8 cellular contexts compared by ENCODE assay signal in the genomic region with DNA sequence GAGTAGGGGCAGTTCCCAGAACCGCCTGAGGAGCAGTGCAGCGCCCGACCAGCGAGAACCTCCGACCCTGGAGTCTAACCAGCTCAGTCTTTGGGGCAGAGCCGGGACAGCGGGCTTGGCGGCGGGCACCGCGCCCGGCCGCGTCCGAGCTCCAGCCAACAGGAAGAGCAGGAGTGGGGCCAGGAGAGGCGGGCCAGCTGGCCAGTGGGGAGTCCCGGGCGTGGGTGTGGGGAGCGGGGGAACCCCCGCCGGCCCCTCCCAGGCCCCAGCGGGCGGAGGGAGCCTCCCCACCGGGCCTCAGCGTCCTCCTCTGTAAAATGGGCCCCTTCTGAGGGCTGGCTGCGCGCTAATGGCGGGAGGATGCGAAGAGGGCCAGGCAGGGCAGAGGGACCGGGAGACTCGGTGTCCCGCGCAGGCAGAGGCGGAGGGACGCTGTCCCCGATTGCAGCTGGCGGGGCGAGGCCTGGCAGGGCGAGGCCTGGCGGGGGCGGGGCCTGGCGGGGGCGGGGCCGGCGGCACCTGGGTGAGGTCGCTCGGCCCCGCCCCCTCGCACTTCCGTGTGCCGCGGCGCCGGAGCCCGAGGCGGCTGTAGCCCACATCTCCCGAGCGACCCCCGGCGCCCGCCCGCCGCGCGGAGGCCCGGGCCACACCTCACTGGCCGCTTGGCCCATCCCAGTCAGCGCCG. TPM values are rescaled to one million over a fixed set of nuclear protein-coding genes. Genes with fewer than 3 reads are reported as not detected.
A peak's percentile ranks its signal among the peaks of the same experiment; 100 is the strongest.
DNase-seq lines count a peak whose midpoint lies in the region; ATAC-seq and TF ChIP-seq lines count a peak whose summit lies in the region.

A gene (plus strand): TSS at position 550 of the 685 bp plus-strand sequence. CDS start 17,214 bp downstream, outside the sequence.

- ATAC-seq in GM18858 (IDR thresholded peaks at IDR 0.05; ENCODE audit: unreplicated experiment) (peak; percentile 27), HG03097 (IDR thresholded peaks at IDR 0.05; ENCODE audit: low FRiP score, unreplicated experiment) (peak; percentile 43)

- H3K4me3 ChIP-seq in AG09309 (ENCODE audit: control insufficient read depth, low read depth, low read length), result peak within 1 kb of the TSS; percentile 95
- H3K4me3 ChIP-seq in endocrine pancreas (ENCODE audit: control insufficient read depth, insufficient read depth, low read length), result no peak within 1 kb of the TSS
- H3K4me3 ChIP-seq in mesodermal cell (ENCODE audit: extremely low read depth, insufficient read depth, low read length, poor library complexity, severe bottlenecking), result peak within 1 kb of the TSS; percentile 70

- peak; percentile 48 for DNase-seq in AG09309 (ENCODE audit: low read depth)
- DNase-seq in NCI-H69 (lab: John Stamatoyannopoulos, UW), result peak; percentile 82
- DNase-seq in activated CD8-positive, alpha-beta memory T cell treated with anti-CD3 and anti-CD28 coated beads for 4 hours (ENCODE audit: low read depth in 2 of 2), result peak; percentile 59 to 60
- DNase-seq in stimulated activated CD8-positive, alpha-beta memory T cell treated with anti-CD3 and anti-CD28 coated beads, Interleukin-15, amount 100 ng/mL, for 24 hours (ENCODE audit: low read depth), result peak; percentile 50

- WGBS in mesodermal cell (ENCODE audit: insufficient coverage in 2 of 2), 2 experiments, result 1% methylated on average over 20 to 48 of the region's 69 CpGs

- H3K9me3 ChIP-seq in endocrine pancreas (ENCODE audit: control insufficient read depth, low read length) (no peaks in the 10 kb centered on the region), mesodermal cell (ENCODE audit: control insufficient read depth, low read length) (no peaks in the 10 kb centered on the region)

- TF ChIP-seq CTCF in AG09309 (IDR thresholded peaks at IDR 0.05; ENCODE audit: control insufficient read depth, insufficient read depth, low read depth, low read length, missing control alignments), result peak; percentile 46

- H3K9ac ChIP-seq in endocrine pancreas (ENCODE audit: control insufficient read depth, insufficient read depth, low read length), result peak within 1 kb of the TSS; percentile 73

- H3K4me1 ChIP-seq in endocrine pancreas (ENCODE audit: control insufficient read depth, insufficient read depth, low read length) (peaks cover 3% of the 10 kb centered on the region), mesodermal cell (ENCODE audit: control insufficient read depth, insufficient read depth, low read length, poor library complexity, severe bottlenecking) (peaks cover 15% of the 10 kb centered on the region)

- H3K27me3 ChIP-seq in endocrine pancreas (ENCODE audit: control insufficient read depth, insufficient read depth, low read length), result no peaks in the 10 kb centered on the region

- H3K36me3 ChIP-seq in endocrine pancreas (ENCODE audit: control insufficient read depth, insufficient read depth, low read length) (no peaks in the 10 kb centered on the region), mesodermal cell (ENCODE audit: control insufficient read depth, insufficient read depth, low read length) (no peaks in the 10 kb centered on the region)

- H3K27ac ChIP-seq in mesodermal cell (ENCODE audit: low read depth, low read length, severe bottlenecking), result no peak within 1 kb of the TSS

RNA-seq across cellular contexts. Expression of the gene that starts here (rescaled TPM):
- 26.9 TPM for polyA plus RNA-seq in mesodermal cell (2013, experiment 1 of 2)
- 22.8 TPM for polyA plus RNA-seq in mesodermal cell (2013, experiment 2 of 2)
